1 cellular context compared by ENCODE assay signal in genomic region chr7:137439829-137440433, GRCh38.
TF ChIP-seq lines count a peak whose summit lies in the region.

No MANE protein-coding gene starts in this region.

TF ChIP-seq in WTC11, 78 proteins besides CTCF, POLR2A, EP300 and RAD21 (continued from another document):
- TF ChIP-seq ZNF281 (CRISPR knock-in tag; IDR thresholded peaks at IDR 0.05), result no peak
- no peak for TF ChIP-seq ZNF423 (CRISPR knock-in tag; IDR thresholded peaks at IDR 0.05)
- TF ChIP-seq GRHL2 (CRISPR knock-in tag; IDR thresholded peaks at IDR 0.05; ENCODE audit: insufficient replicate concordance, severe bottlenecking), result no peak
- TF ChIP-seq OVOL2 (CRISPR knock-in tag; IDR thresholded peaks at IDR 0.05; ENCODE audit: borderline replicate concordance), result no peak
- no peak for TF ChIP-seq ERG (CRISPR knock-in tag; IDR thresholded peaks at IDR 0.05)
- no peak for TF ChIP-seq PREB (CRISPR knock-in tag; IDR thresholded peaks at IDR 0.05; ENCODE audit: borderline replicate concordance)
- no peak for TF ChIP-seq TCF7 (CRISPR knock-in tag; IDR thresholded peaks at IDR 0.05; ENCODE audit: low read depth)
TF ChIP-seq in WTC11: peak in this region for 0.
